In genomic region chr19:41321600-41322270, GRCh38 we compare ENCODE assay signal across 9 cellular contexts. TPM values are rescaled to one million over a fixed set of nuclear protein-coding genes. Genes with fewer than 3 reads are reported as not detected.
DNase-seq lines count a peak whose midpoint lies in the region; FAIRE-seq and TF ChIP-seq lines count a peak whose summit lies in the region.
"Had no signal": no experiment of that assay in that cellular context is flagged by ENCODE, and none has a peak within 500 bp of the region (broad histone marks: within the 10 kb centered on the region; RNA-seq: fewer than 3 reads in every experiment).

No MANE protein-coding gene starts in this region.

- H3K27me3 Mint-ChIP-seq in mesothelial cell of epicardium (ENCODE audit: low read depth) = peaks cover 6% of the 10 kb centered on the region

- TF ChIP-seq CTCF in OCI-LY7 (conservative IDR thresholded peaks at IDR 0.05; ENCODE audit: low read length) (peak; percentile 73), colonic mucosa (IDR thresholded peaks at IDR 0.05) (peak; percentile 33), mesothelial cell of epicardium (IDR thresholded peaks at IDR 0.05; ENCODE audit: unreplicated experiment) (no peak)

- no peaks in the 10 kb centered on the region for H3K79me2 ChIP-seq in OCI-LY7 (ENCODE audit: insufficient read depth, low read depth, low read length)

- no peaks in the 10 kb centered on the region for H3K27me3 ChIP-seq in colonic mucosa

- CTCF ChIA-PET in OCI-LY7 (lab: Charles Lee; ENCODE audit: unreplicated experiment) = no interaction called here

- H3K9me3 Mint-ChIP-seq in mesothelial cell of epicardium = peaks cover 3% of the 10 kb centered on the region

- no peak overlapping the region for H2AFZ ChIP-seq in OCI-LY7 (ENCODE audit: low read length)

- POLR2A ChIA-PET in OCI-LY7 (lab: Charles Lee) = no interaction called here

- peaks cover 40% of the 10 kb centered on the region for H3K4me1 Mint-ChIP-seq in mesothelial cell of epicardium

- H3K36me3 ChIP-seq in OCI-LY7 (ENCODE audit: insufficient read depth, low read length) = peaks cover 71% of the 10 kb centered on the region
- no peaks in the 10 kb centered on the region for H3K36me3 ChIP-seq in colonic mucosa

- peaks cover 26% of the 10 kb centered on the region for H3K4me1 ChIP-seq in OCI-LY7 (ENCODE audit: insufficient read depth, low read length, poor library complexity, severe bottlenecking)
- H3K4me1 ChIP-seq in colonic mucosa = peaks cover 15% of the 10 kb centered on the region

- FAIRE-seq in frontal cortex (lab: Jason Lieb, UNC) = no peak
- FAIRE-seq: G401.6 had no signal

- no peak overlapping the region for H3K9ac ChIP-seq in colonic mucosa (ENCODE audit: low read depth in 2 of 2, low read length in 2 of 2)

- peak overlapping the region; percentile 95 for H3K27ac Mint-ChIP-seq in mesothelial cell of epicardium

- H3K9me2 ChIP-seq in OCI-LY7 (ENCODE audit: insufficient read depth, low read length) = no peaks in the 10 kb centered on the region

- no peak overlapping the region for H3K4me3 Mint-ChIP-seq in mesothelial cell of epicardium

- H3K36me3 Mint-ChIP-seq in mesothelial cell of epicardium = peaks cover 21% of the 10 kb centered on the region

- H3K27ac ChIP-seq in OCI-LY7 (ENCODE audit: low read depth, low read length, poor library complexity, severe bottlenecking) (no peak overlapping the region), colonic mucosa (peak overlapping the region; percentile 71)

- H4K20me1 ChIP-seq in OCI-LY7 (ENCODE audit: insufficient read depth, low read length) = no peaks in the 10 kb centered on the region; the same call in 1 of the 2 replicates

- no peak overlapping the region for H3K4me2 ChIP-seq in OCI-LY7 (ENCODE audit: low read length)

- no peak overlapping the region for H3K4me3 ChIP-seq in OCI-LY7 (ENCODE audit: low read depth, low read length, poor library complexity, severe bottlenecking)
- no peak overlapping the region for H3K4me3 ChIP-seq in colonic mucosa

- H3K9me3 ChIP-seq in OCI-LY7 (ENCODE audit: low read length) = no peaks in the 10 kb centered on the region
- no peaks in the 10 kb centered on the region for H3K9me3 ChIP-seq in colonic mucosa

- intact Hi-C loops in OCI-LY7 (cut with micrococcal nuclease; ENCODE audit: unreplicated experiment) = no loop called here
- intact Hi-C loops in colonic mucosa (cut with DNase I) = loop anchor here (10.0 kb wide), 1 partner anchor 113 kb away; the partner anchor contains the start of gene DMAC2

- DNase-seq in NCI-H748 (lab: John Stamatoyannopoulos, UW; ENCODE audit: unreplicated experiment) (peak; percentile 52), NCI-H748 treated with DMSO at 0.1 percent for 48 hours (lab: John Stamatoyannopoulos, UW) (no peak), OCI-LY7 (ENCODE audit: low spot score) (peak; percentile 40), colonic mucosa (no peak), mesothelial cell of epicardium (ENCODE audit: low spot score in 2 of 2, unreplicated experiment in 2 of 2) (no peak), frontal cortex (ENCODE audit: low spot score in 2 of 2) (no peak)
- DNase-seq in stimulated activated CD4-positive, alpha-beta T cell treated with anti-CD3 and anti-CD28 coated beads, Interleukin-12 subunit alpha, Interleukin-12 subunit beta, amount 100 ng/mL, for 4 hours = no peak
- no peak for DNase-seq in activated CD4-positive, CD25-positive, alpha-beta regulatory T cell treated with anti-CD3 and anti-CD28 coated beads, Interleukin-2, amount 50 U/mL, for 72 hours

- BruUV-seq in OCI-LY7 (replicated peaks; lab: Mats Ljungman, UMichigan) = no TSS peak

RNA-seq across cellular contexts. Expression of gene CCDC97, which starts 11.8 kb away (rescaled TPM):
- total RNA-seq in OCI-LY7 (2014; rRNA removed; shearing (Covaris generic)) = 14.4 and 15.0 TPM in 2 replicates
- total RNA-seq in OCI-LY7 (2022) (35.0 and 36.6 TPM in 2 replicates), colonic mucosa (10 to 100 TPM; 20.6 to 30.5 TPM), mesothelial cell of epicardium (40.5 to 41.9 TPM (median 40.6 TPM) in 3 replicates), frontal cortex (4.1 TPM)

RNA-seq across cellular contexts. Expression of gene TGFB1, which starts 32.0 kb away (rescaled TPM):
- total RNA-seq in OCI-LY7 (2014; rRNA removed; shearing (Covaris generic)) = 10.9 and 15.5 TPM in 2 replicates
- 69.9 and 88.8 TPM in 2 replicates for total RNA-seq in OCI-LY7 (2022)
- 10 to 100 TPM in 1 of 2 donors, 1 to 10 TPM in 1; 7.7 to 14.6 TPM for total RNA-seq in colonic mucosa
- total RNA-seq in mesothelial cell of epicardium = 24.9 to 26.5 TPM (median 25.2 TPM) in 3 replicates
- total RNA-seq in frontal cortex = 0.41 TPM

RNA-seq across cellular contexts. Expression of gene B9D2, which starts 42.2 kb away (rescaled TPM):
- 1.7 and 3.9 TPM in 2 replicates for total RNA-seq in OCI-LY7 (2014; rRNA removed; shearing (Covaris generic))
- total RNA-seq in OCI-LY7 (2022) = 3.4 and 5.2 TPM in 2 replicates
- total RNA-seq in colonic mucosa = 10 to 100 TPM in 1 of 2 donors, 1 to 10 TPM in 1; 8.4 to 10.4 TPM
- 4.8 to 5.6 TPM (median 5.5 TPM) in 3 replicates for total RNA-seq in mesothelial cell of epicardium
- 5.3 TPM for total RNA-seq in frontal cortex

RNA-seq across cellular contexts. Expression of gene TMEM91, which starts 54.6 kb away (rescaled TPM):
- total RNA-seq in OCI-LY7 (2014; rRNA removed; shearing (Covaris generic)) = 5.6 and 10.7 TPM in 2 replicates
- total RNA-seq in OCI-LY7 (2022) (12.7 and 13.5 TPM in 2 replicates), colonic mucosa (1 to 10 TPM; 2.0 to 3.6 TPM), mesothelial cell of epicardium (16.2 to 19.7 TPM (median 18.3 TPM) in 3 replicates), frontal cortex (6.5 TPM)

RNA-seq across cellular contexts. Expression of gene HNRNPUL1, which starts 57.6 kb away (rescaled TPM):
- 194 and 200 TPM in 2 replicates for total RNA-seq in OCI-LY7 (2014; rRNA removed; shearing (Covaris generic))
- 360 and 377 TPM in 2 replicates for total RNA-seq in OCI-LY7 (2022)
- total RNA-seq in colonic mucosa = 100 to 1,000 TPM; 179 to 233 TPM
- total RNA-seq in mesothelial cell of epicardium = 246 to 262 TPM (median 249 TPM) in 3 replicates
- total RNA-seq in frontal cortex = 51.8 TPM

Comparison
In these comparisons a context has a peak if more than half of its experiments do, and no peak if none do; other contexts are left out.
1. DNase-seq: peak in NCI-H748 (single experiment) and OCI-LY7 (single experiment); none in NCI-H748 treated with DMSO at 0.1 percent for 48 hours (single experiment), colonic mucosa (single experiment), mesothelial cell of epicardium (0 of 2), frontal cortex (0 of 2), stimulated activated CD4-positive, alpha-beta T cell treated with anti-CD3 and anti-CD28 coated beads, Interleukin-12 subunit alpha, Interleukin-12 subunit beta, amount 100 ng/mL, for 4 hours (single experiment) and activated CD4-positive, CD25-positive, alpha-beta regulatory T cell treated with anti-CD3 and anti-CD28 coated beads, Interleukin-2, amount 50 U/mL, for 72 hours (single experiment).